ENCODE assay signal across 1 cellular context in genomic region chr16:23837553-23838308, GRCh38.
A peak's percentile ranks its signal among the peaks of the same experiment; 100 is the strongest.
TF ChIP-seq lines count a peak whose summit lies in the region.

No MANE protein-coding gene starts in this region.

TF ChIP-seq in K562, 482 proteins besides CTCF, POLR2A, EP300 and RAD21 (continued from another document):
- TF ChIP-seq, protein P1, sequence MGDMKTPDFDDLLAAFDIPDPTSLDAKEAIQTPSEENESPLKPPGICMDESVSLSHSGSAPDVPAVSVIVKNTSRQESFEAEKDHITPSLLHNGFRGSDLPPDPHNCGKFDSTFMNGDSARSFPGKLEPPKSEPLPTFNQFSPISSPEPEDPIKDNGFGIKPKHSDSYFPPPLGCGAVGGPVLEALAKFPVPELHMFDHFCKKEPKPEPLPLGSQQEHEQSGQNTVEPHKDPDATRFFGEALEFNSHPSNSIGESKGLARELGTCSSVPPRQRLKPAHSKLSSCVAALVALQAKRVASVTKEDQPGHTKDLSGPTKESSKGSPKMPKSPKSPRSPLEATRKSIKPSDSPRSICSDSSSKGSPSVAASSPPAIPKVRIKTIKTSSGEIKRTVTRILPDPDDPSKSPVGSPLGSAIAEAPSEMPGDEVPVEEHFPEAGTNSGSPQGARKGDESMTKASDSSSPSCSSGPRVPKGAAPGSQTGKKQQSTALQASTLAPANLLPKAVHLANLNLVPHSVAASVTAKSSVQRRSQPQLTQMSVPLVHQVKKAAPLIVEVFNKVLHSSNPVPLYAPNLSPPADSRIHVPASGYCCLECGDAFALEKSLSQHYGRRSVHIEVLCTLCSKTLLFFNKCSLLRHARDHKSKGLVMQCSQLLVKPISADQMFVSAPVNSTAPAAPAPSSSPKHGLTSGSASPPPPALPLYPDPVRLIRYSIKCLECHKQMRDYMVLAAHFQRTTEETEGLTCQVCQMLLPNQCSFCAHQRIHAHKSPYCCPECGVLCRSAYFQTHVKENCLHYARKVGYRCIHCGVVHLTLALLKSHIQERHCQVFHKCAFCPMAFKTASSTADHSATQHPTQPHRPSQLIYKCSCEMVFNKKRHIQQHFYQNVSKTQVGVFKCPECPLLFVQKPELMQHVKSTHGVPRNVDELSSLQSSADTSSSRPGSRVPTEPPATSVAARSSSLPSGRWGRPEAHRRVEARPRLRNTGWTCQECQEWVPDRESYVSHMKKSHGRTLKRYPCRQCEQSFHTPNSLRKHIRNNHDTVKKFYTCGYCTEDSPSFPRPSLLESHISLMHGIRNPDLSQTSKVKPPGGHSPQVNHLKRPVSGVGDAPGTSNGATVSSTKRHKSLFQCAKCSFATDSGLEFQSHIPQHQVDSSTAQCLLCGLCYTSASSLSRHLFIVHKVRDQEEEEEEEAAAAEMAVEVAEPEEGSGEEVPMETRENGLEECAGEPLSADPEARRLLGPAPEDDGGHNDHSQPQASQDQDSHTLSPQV (IDR thresholded peaks at IDR 0.05), result 0 out of 2 replicates have a peak, but pooled peaks have one; percentile 50
- TF ChIP-seq, protein P2, sequence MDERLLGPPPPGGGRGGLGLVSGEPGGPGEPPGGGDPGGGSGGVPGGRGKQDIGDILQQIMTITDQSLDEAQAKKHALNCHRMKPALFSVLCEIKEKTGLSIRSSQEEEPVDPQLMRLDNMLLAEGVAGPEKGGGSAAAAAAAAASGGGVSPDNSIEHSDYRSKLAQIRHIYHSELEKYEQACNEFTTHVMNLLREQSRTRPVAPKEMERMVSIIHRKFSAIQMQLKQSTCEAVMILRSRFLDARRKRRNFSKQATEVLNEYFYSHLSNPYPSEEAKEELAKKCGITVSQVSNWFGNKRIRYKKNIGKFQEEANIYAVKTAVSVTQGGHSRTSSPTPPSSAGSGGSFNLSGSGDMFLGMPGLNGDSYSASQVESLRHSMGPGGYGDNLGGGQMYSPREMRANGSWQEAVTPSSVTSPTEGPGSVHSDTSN (CRISPR knock-in tag; IDR thresholded peaks at IDR 0.05; ENCODE audit: low read depth), result no peak
- TF ChIP-seq, protein P2 (tag; conservative IDR thresholded peaks at IDR 0.05; ENCODE audit: low read depth), result peak; percentile 14; the same call in 1 of the 2 replicates
- 0 out of 2 replicates have a peak, but pooled peaks have one; percentile 29 for TF ChIP-seq RAD51 (IDR thresholded peaks at IDR 0.05; ENCODE audit: borderline replicate concordance, low read depth)
- peak in 1 of 2 experiments; percentile 68; a peak in 1 of 4 replicates for TF ChIP-seq SRF (CRISPR knock-in tag; IDR thresholded peaks at IDR 0.05)
- TF ChIP-seq, protein P3, sequence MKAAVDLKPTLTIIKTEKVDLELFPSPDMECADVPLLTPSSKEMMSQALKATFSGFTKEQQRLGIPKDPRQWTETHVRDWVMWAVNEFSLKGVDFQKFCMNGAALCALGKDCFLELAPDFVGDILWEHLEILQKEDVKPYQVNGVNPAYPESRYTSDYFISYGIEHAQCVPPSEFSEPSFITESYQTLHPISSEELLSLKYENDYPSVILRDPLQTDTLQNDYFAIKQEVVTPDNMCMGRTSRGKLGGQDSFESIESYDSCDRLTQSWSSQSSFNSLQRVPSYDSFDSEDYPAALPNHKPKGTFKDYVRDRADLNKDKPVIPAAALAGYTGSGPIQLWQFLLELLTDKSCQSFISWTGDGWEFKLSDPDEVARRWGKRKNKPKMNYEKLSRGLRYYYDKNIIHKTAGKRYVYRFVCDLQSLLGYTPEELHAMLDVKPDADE (conservative IDR thresholded peaks at IDR 0.05; ENCODE audit: control insufficient read depth, low read depth, low read length), result peak; percentile 20; the same call in 1 of the 2 replicates
- TF ChIP-seq SMAD3 (CRISPR knock-in tag; conservative IDR thresholded peaks at IDR 0.05), result no peak
- peak; percentile 43 to 52; a peak in 2 of 4 replicates for TF ChIP-seq MNT (conservative IDR thresholded peaks at IDR 0.05)
- 0 out of 2 replicates have a peak, but pooled peaks have one; percentile 10 for TF ChIP-seq BHLHE40 (IDR thresholded peaks at IDR 0.05; ENCODE audit: low read length)
TF ChIP-seq in K562: peak in this region for 19.
